ENCODE assay signal across 25 cellular contexts in the genomic region with DNA sequence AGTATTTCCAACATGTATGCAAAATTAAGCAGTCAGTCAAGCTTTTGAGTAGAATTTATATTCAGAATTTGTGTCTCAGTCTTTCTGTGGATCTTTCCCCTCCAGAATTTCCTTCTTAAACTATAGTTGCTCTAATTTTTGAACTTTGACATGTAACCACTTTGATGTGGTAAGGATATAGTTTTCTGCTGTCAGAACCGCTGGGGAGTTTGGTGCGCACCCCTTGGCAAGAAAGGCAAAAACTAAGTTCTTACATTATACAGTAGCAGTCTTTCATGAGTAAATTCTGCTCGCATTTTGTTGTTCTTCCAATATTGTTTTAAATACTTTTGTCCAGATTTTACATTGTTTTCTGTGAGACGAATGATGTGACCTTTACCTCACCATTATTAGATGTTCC.
"Had no signal": no experiment of that assay in that cellular context is flagged by ENCODE, and none has a peak within 500 bp of the region (broad histone marks: within the 10 kb centered on the region; RNA-seq: fewer than 3 reads in every experiment).

No MANE protein-coding gene starts in this region.

- H2AFZ ChIP-seq: PC-9 had no signal

- H3K9ac ChIP-seq: SK-N-SH had no signal

- ATAC-seq: Panc1, Right ventricle myocardium inferior, T-cell had no signal

- DNase-seq: MM.1S, MV-4-11, NCI-H1092, NCI-H1417 treated with DMSO at 0.1 percent for 48 hours, NCI-H1436 treated with DMSO at 0.1 percent for 48 hours, NCI-H1694 treated with DMSO at 0.1 percent for 48 hours, NCI-H187 treated with DMSO at 0.1 percent for 48 hours, NCI-H2171 treated with DMSO at 0.1 percent for 48 hours, NCI-H2227 treated with DMSO at 0.1 percent for 48 hours, NCI-H446, NCI-H510A treated with DMSO at 0.1 percent for 48 hours, NCI-H524 treated with DMSO at 0.1 percent for 48 hours, NCI-H526 treated with DMSO at 0.1 percent for 48 hours, PC-9, SHP77, SIG-M5, SK-N-SH, SW 1271, T-cell had no signal

- H3K27me3 ChIP-seq: SJCRH30 had no signal

- H3K4me2 ChIP-seq: PC-9, SK-N-SH had no signal

- H3K27me3 Mint-ChIP-seq: T-cell had no signal

- H3K9me3 ChIP-seq: SK-N-SH had no signal

- H3K27ac Mint-ChIP-seq: T-cell; T-helper 1 cell treated with Interleukin-12 subunit alpha and Interleukin-12 subunit beta and Interleukin-4 antibody, amounts not matched to agents 30 μg/mL and 1 μg/mL, for 36 hours had no signal

- H3K4me3 ChIP-seq: PC-9, SJCRH30 had no signal

- H3K4me3 Mint-ChIP-seq: T-cell; T-helper 1 cell treated with Interleukin-12 subunit alpha and Interleukin-12 subunit beta and Interleukin-4 antibody, amounts not matched to agents 30 μg/mL and 1 μg/mL, for 36 hours had no signal

- FAIRE-seq: RCC 7860 had no signal

- H3K27ac ChIP-seq: PC-9, RWPE1, SJCRH30 had no signal

- H3K36me3 ChIP-seq: SJCRH30 had no signal
